ENCODE assay signal across 8 cellular contexts in the genomic region with DNA sequence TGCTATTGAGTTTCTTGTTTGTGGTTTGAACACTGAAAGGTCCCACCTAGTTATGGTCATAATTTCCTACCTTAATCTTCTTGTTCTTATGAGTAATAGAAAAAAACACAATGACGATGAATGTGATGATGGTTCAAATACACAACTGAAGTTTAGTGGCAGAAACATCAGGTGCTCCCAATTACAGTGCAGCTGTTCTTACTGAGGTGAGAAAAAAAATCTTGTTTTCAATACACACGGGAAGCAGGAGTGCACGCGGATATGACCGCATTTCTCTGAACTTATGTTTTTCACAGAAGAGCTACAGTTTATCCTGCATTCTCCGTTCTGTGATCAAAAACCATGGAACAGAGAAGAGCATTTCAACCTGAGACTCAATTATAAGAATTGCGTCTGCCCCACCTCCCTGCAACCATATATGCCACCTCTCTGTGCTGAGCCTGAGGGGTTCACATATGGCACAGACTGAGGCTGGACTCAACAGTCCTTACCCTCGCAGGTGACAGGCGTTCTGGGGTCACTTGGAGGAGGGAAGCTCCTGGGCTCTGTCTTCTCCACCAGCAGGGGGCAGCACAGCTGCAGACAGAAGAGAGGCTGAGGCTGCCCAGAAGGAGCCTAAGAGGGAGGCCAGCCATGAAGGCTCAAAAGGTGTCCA.
A peak's percentile ranks its signal among the peaks of the same experiment; 100 is the strongest.
DNase-seq lines count a peak whose midpoint lies in the region; ATAC-seq and TF ChIP-seq lines count a peak whose summit lies in the region.

No MANE protein-coding gene starts in this region.

- no peak overlapping the region for H2BK20ac ChIP-seq in H9 (ENCODE audit: low read depth, low read length, poor library complexity, severe bottlenecking)

- H4K8ac ChIP-seq in H9 (replicated peaks; ENCODE audit: insufficient read length, low read depth, low read length) = no peak overlapping the region

- H3K9ac ChIP-seq in H9 (ENCODE audit: extremely low read depth, insufficient read length, low read length) = no peak overlapping the region

- H3K9me3 ChIP-seq in H9 (ENCODE audit: control insufficient read depth, low read depth, low read length) (no peaks in the 10 kb centered on the region), Peyer's patch (no peaks in the 10 kb centered on the region)

- no CpG with 5 or more reads among the region's 9 CpGs for WGBS in H9 (ENCODE audit: extremely low coverage, insufficient read length, low lambda C conversion rate)

- H3K9me3 Mint-ChIP-seq in H9 (no peaks in the 10 kb centered on the region), glutamatergic neuron (ENCODE audit: unreplicated experiment) (peaks cover 2% of the 10 kb centered on the region)
- no peaks in the 10 kb centered on the region for H3K9me3 Mint-ChIP-seq in activated T-helper 17 cell treated with anti-CD3 and anti-CD28 coated beads, Interleukin-2, amount 50 U/mL, for 72 hours

- H3K36me3 Mint-ChIP-seq in H9 (ENCODE audit: insufficient read depth in 1 of 3, low read depth in 3 of 3) (no peaks in the 10 kb centered on the region), glutamatergic neuron (ENCODE audit: unreplicated experiment) (no peaks in the 10 kb centered on the region)
- no peaks in the 10 kb centered on the region for H3K36me3 Mint-ChIP-seq in activated T-helper 17 cell treated with anti-CD3 and anti-CD28 coated beads, Interleukin-2, amount 50 U/mL, for 72 hours (ENCODE audit: low read depth)

- no peak overlapping the region for H3K18ac ChIP-seq in H9 (ENCODE audit: insufficient read length, low read depth, low read length)

- no peak overlapping the region for H3K14ac ChIP-seq in H9 (ENCODE audit: insufficient read depth, low read length)

- H2BK120ac ChIP-seq in H9 (ENCODE audit: low read depth, low read length, poor library complexity, severe bottlenecking) = no peak overlapping the region

- H2BK5ac ChIP-seq in H9 (ENCODE audit: insufficient read length, low read length) = no peak overlapping the region

- no peak overlapping the region for H3K4ac ChIP-seq in H9 (ENCODE audit: low read depth, low read length)

- no peak for TF ChIP-seq POLR2A in Peyer's patch (IDR thresholded peaks at IDR 0.05)

- no peaks in the 10 kb centered on the region for H4K20me1 ChIP-seq in H9 (ENCODE audit: control insufficient read depth, insufficient read depth, insufficient read length)

- no peak overlapping the region for H2AK5ac ChIP-seq in H9 (ENCODE audit: insufficient read length, low read length)

- H3K27me3 ChIP-seq in H9 (ENCODE audit: insufficient read depth, low read length) (peaks cover 8% of the 10 kb centered on the region; the same call in 1 of the 2 replicates), Peyer's patch (no peaks in the 10 kb centered on the region)

- H3K4me3 Mint-ChIP-seq in H9 = no peak overlapping the region
- no peak overlapping the region for H3K4me3 Mint-ChIP-seq in activated T-helper 17 cell treated with anti-CD3 and anti-CD28 coated beads, Interleukin-2, amount 50 U/mL, for 72 hours
- no peak overlapping the region for H3K4me3 Mint-ChIP-seq in glutamatergic neuron (ENCODE audit: unreplicated experiment)

- H4K5ac ChIP-seq in H9 (ENCODE audit: insufficient read length, low read depth, low read length) = no peak overlapping the region

- DNase-seq in Ammon's horn (ENCODE audit: low spot score) (peak; percentile 42), H9 (peak; percentile 79), Peyer's patch (peak; percentile 72 to 88 (median 76)), glutamatergic neuron (peak; percentile 84), retinal pigment epithelial cell (ENCODE audit: low read depth) (no peak)

- H3K27ac ChIP-seq in H9 (ENCODE audit: insufficient read length, low read depth, low read length) (no peak overlapping the region), Peyer's patch (peak overlapping the region in 1 of 4 donors; percentile 31)

- no peak overlapping the region for H3K23ac ChIP-seq in H9 (ENCODE audit: insufficient read length, low read depth, low read length)

- H3K79me2 ChIP-seq in H9 (ENCODE audit: insufficient read depth, low read length) = no peaks in the 10 kb centered on the region

- H3K4me1 Mint-ChIP-seq in H9 (0 out of 4 replicates have a peak, but pooled peaks cover 0 to 2% of the 10 kb centered on the region in 2 experiments), glutamatergic neuron (ENCODE audit: low read depth, unreplicated experiment) (no peaks in the 10 kb centered on the region)
- peaks cover 17% of the 10 kb centered on the region for H3K4me1 Mint-ChIP-seq in activated T-helper 17 cell treated with anti-CD3 and anti-CD28 coated beads, Interleukin-2, amount 50 U/mL, for 72 hours

- H3K4me3 ChIP-seq in Peyer's patch (no peak overlapping the region), retinal pigment epithelial cell (ENCODE audit: low read length) (no peak overlapping the region)

- no peak overlapping the region for H4K91ac ChIP-seq in H9 (ENCODE audit: insufficient read length, low read depth, low read length)

- no peaks in the 10 kb centered on the region for H3K36me3 ChIP-seq in Peyer's patch

- no peak overlapping the region for H3K56ac ChIP-seq in H9 (ENCODE audit: insufficient read length, low read depth, low read length)

- no peak overlapping the region for H3T11ph ChIP-seq in H9 (ENCODE audit: low read length)

- H3K4me1 ChIP-seq in H9 (ENCODE audit: insufficient read depth, low read length) (no peaks in the 10 kb centered on the region), Peyer's patch (peaks cover 0 to 11% (median 0%) of the 10 kb centered on the region in 4 donors)

- TF ChIP-seq CTCF in H9 (conservative IDR thresholded peaks at IDR 0.05) (peak; percentile 90), Peyer's patch (IDR thresholded peaks at IDR 0.05) (peak; percentile 45 to 81 (median 72)), glutamatergic neuron (IDR thresholded peaks at IDR 0.05; ENCODE audit: partially characterized antibody, unreplicated experiment) (peak; percentile 84), retinal pigment epithelial cell (conservative IDR thresholded peaks at IDR 0.05; ENCODE audit: low read depth, low read length) (peak; percentile 89)

- peak; percentile 84 for ATAC-seq in activated T-helper 17 cell treated with anti-CD3 and anti-CD28 coated beads, Interleukin-2, amount 50 U/mL, for 72 hours (replicated peaks)
- ATAC-seq in HG03039 (IDR thresholded peaks at IDR 0.05; ENCODE audit: unreplicated experiment) (no peak), HG03432 (IDR thresholded peaks at IDR 0.05; ENCODE audit: unreplicated experiment) (no peak)

- no peak overlapping the region for H2AFZ ChIP-seq in H9 (ENCODE audit: low read length)

- no peak overlapping the region for H2BK12ac ChIP-seq in H9 (ENCODE audit: insufficient read length, low read depth, low read length)

- no peaks in the 10 kb centered on the region for H3K79me1 ChIP-seq in H9 (ENCODE audit: insufficient read depth, low read depth, low read length, poor library complexity, severe bottlenecking)

- H3K27me3 Mint-ChIP-seq in H9 (ENCODE audit: low read depth) (peaks cover 95% of the 10 kb centered on the region), glutamatergic neuron (ENCODE audit: unreplicated experiment) (peaks cover 5% of the 10 kb centered on the region)
- no peaks in the 10 kb centered on the region for H3K27me3 Mint-ChIP-seq in activated T-helper 17 cell treated with anti-CD3 and anti-CD28 coated beads, Interleukin-2, amount 50 U/mL, for 72 hours

- H3K23me2 ChIP-seq in H9 (ENCODE audit: insufficient read length, low read depth, low read length, poor library complexity, severe bottlenecking) = no peaks in the 10 kb centered on the region

- no peak overlapping the region for H2BK15ac ChIP-seq in H9 (ENCODE audit: low read depth, low read length)

- H3K27ac Mint-ChIP-seq in H9 (no peak overlapping the region), glutamatergic neuron (ENCODE audit: unreplicated experiment) (no peak overlapping the region)
- no peak overlapping the region for H3K27ac Mint-ChIP-seq in activated T-helper 17 cell treated with anti-CD3 and anti-CD28 coated beads, Interleukin-2, amount 50 U/mL, for 72 hours

- no peak overlapping the region for H3K4me2 ChIP-seq in H9 (ENCODE audit: insufficient read depth, insufficient read length, low read length)
